ENCODE assay signal across 7 cellular contexts in genomic region chr3:128864851-128865763, GRCh38. TPM values are rescaled to one million over a fixed set of nuclear protein-coding genes. Genes with fewer than 3 reads are reported as not detected.
DNase-seq lines count a peak whose midpoint lies in the region; ATAC-seq, FAIRE-seq and TF ChIP-seq lines count a peak whose summit lies in the region.
"Not testable (repeated sequence)": the region's sequence is repeated elsewhere in the genome, so short reads cannot be mapped to it uniquely, and the experiment has no call there.

No MANE protein-coding gene starts in this region.

- BruUV-seq in mammary epithelial cell (replicated peaks; lab: Mats Ljungman, UMichigan), result not testable (repeated sequence)

- not testable (repeated sequence) for DNase-seq in GM12891 (ENCODE audit: insufficient read length, low spot score); mammary epithelial cell
- DNase-seq in NCI-H146 (lab: John Stamatoyannopoulos, UW) (peak; percentile 57), SKM-1 treated with dmso at 0.1 percent for 144 hours (lab: John Stamatoyannopoulos, UW; ENCODE audit: unreplicated experiment) (peak; percentile 22), fibroblast of pulmonary artery (ENCODE audit: low read depth) (peak; percentile 63), psoas muscle (peak; percentile 39 to 71)

- not testable (repeated sequence) for H3K9ac ChIP-seq in mammary epithelial cell (ENCODE audit: insufficient read depth, low read length)

- H3K4me3 ChIP-seq in mammary epithelial cell (replicated peaks in 1 of 3; ENCODE audit: insufficient read depth in 1 of 3, low read depth in 2 of 3, low read length in 3 of 3); fibroblast of pulmonary artery (replicated peaks; ENCODE audit: low read depth, low read length); psoas muscle: not testable (repeated sequence)

- dilution Hi-C loops in mammary epithelial cell (cut with HindIII; ENCODE audit: low sequenced_read_pairs), result not testable (repeated sequence)

- not testable (repeated sequence) for TF ChIP-seq CTCF in mammary epithelial cell (conservative IDR thresholded peaks at IDR 0.05 in 1 of 2, IDR thresholded peaks at IDR 0.05 in 1 of 2; ENCODE audit: extremely low read depth in 1 of 2, insufficient read depth in 1 of 2, low read depth in 1 of 2, low read length in 2 of 2); fibroblast of pulmonary artery (IDR thresholded peaks at IDR 0.05; ENCODE audit: low read length, missing control alignments); psoas muscle (IDR thresholded peaks at IDR 0.05)

- not testable (repeated sequence) for H3K27ac ChIP-seq in mammary epithelial cell (ENCODE audit: insufficient read depth, low read depth, low read length); psoas muscle
- H3K27ac ChIP-seq in layer of hippocampus (ENCODE audit: low read depth, low read length), result peak overlapping the region; percentile 8

- WGBS in mammary epithelial cell (ENCODE audit: low coverage, missing lambda C conversion rate), result 43% methylated on average over 17 of the region's 24 CpGs
- 40 to 42% (median 41%) methylated on average over 20 to 21 of the region's 24 CpGs for WGBS in psoas muscle, 3 donors

- not testable (repeated sequence) for H3K4me1 ChIP-seq in mammary epithelial cell (ENCODE audit: insufficient read depth, low read length); psoas muscle

- not testable (repeated sequence) for H3K9me3 ChIP-seq in mammary epithelial cell (replicated peaks; ENCODE audit: insufficient read depth, low read length); psoas muscle

- intact Hi-C loops in mammary epithelial cell (cut with micrococcal nuclease); psoas muscle (cut with DNase I): not testable (repeated sequence)

- CTCF ChIA-PET in mammary epithelial cell (lab: Charles Lee; ENCODE audit: low non-redundant PET), result not testable (repeated sequence)

- peak overlapping the region; percentile 46 for H2AFZ ChIP-seq in mammary epithelial cell (ENCODE audit: low read depth, low read length)

- in situ Hi-C loops in mammary epithelial cell (cut with MboI; ENCODE audit: low sequenced_read_pairs in 2 of 2), result not testable (repeated sequence)

- TF ChIP-seq POLR2A in GM12891 (IDR thresholded peaks at IDR 0.05; ENCODE audit: low read depth, low read length), result not testable (repeated sequence)

- ATAC-seq in psoas muscle, result peak in 3 of 4 donors; percentile 39 to 49 (median 41)

- not testable (repeated sequence) for H3K27me3 ChIP-seq in mammary epithelial cell (ENCODE audit: insufficient read depth, low read length); layer of hippocampus (ENCODE audit: control insufficient read depth, insufficient read depth, low read length); psoas muscle (ENCODE audit: insufficient read depth in 3 of 3, low read length in 2 of 3)

- not testable (repeated sequence) for H3K4me2 ChIP-seq in mammary epithelial cell (ENCODE audit: insufficient read depth, low read depth, low read length)

- H3K36me3 ChIP-seq in mammary epithelial cell (ENCODE audit: insufficient read depth, low read length); psoas muscle (ENCODE audit: insufficient read depth in 1 of 2, low read depth in 1 of 2): not testable (repeated sequence)

- not testable (repeated sequence) for H3K79me2 ChIP-seq in mammary epithelial cell (ENCODE audit: insufficient read depth, low read length)

- H4K20me1 ChIP-seq in mammary epithelial cell (ENCODE audit: insufficient read depth, low read length), result not testable (repeated sequence)

- peak; percentile 23 for FAIRE-seq in GM12891 (lab: Jason Lieb, UNC)

RNA-seq across cellular contexts. Expression of gene ACAD9, which starts 14.3 kb away (rescaled TPM):
- polyA plus RNA-seq in GM12891 (2012; ENCODE audit: low read depth, missing spikeins), result 22.7 TPM
- total RNA-seq in mammary epithelial cell, result 10 to 100 TPM; 35.2 to 48.7 TPM
- 45.4 TPM for polyA plus RNA-seq in mammary epithelial cell
- polyA minus RNA-seq in mammary epithelial cell, result 55.6 TPM
- total RNA-seq in psoas muscle, result 10 to 100 TPM; 23.9 to 47.8 (median 32.6) TPM
- polyA plus RNA-seq in psoas muscle, result 10 to 100 TPM; 17.0 to 30.0 (median 23.4) TPM
